22 cellular contexts compared by ENCODE assay signal in the genomic region with DNA sequence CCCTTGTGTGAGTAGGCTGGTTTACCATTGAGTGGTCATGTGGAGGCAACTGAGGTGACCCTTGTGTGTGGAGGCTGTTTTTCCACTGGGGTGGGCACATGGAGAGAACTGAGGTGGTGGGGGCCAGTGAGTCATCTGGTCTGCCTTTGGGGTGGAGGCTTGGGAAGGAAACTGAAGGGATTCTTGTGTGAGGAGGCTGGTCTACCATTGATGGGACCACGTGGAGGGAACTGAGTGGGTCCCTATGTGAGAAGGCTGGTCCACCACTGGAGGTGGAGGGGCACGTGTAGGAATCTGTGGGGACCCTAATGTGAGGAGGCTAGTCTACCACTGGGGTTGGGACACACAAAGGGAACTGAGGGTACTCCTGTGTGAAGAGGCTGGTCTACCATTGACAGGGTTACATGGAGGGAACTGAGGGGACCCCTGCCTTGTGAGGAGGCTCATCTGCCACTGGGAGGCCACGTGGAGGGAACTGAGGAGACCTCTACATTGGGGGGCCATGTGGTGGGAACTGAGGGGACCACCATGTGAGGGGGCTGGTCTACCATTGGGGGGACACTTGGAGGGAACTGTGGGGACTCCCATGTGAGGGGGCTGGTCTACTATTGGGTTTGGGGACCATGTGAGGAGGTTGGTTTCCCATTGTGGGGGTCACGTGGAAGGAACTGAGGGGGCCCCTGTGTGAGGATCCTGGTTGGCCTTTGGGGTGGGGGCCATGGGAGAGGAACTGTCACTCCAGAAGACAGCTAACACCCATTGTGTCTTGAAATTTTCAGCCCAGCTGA.
A peak's percentile ranks its signal among the peaks of the same experiment; 100 is the strongest.
DNase-seq lines count a peak whose midpoint lies in the region; ATAC-seq and TF ChIP-seq lines count a peak whose summit lies in the region.
"Had no signal": no experiment of that assay in that cellular context is flagged by ENCODE, and none has a peak within 500 bp of the region (broad histone marks: within the 10 kb centered on the region; RNA-seq: fewer than 3 reads in every experiment).

No MANE protein-coding gene starts in this region.

- no peaks in the 10 kb centered on the region for H3K4me1 Mint-ChIP-seq in activated naive CD8-positive, alpha-beta T cell treated with anti-CD3 and anti-CD28 coated beads, Interleukin-2, amount 10 ng/mL, durations not matched to agents 7 days and 5 days
- H3K4me1 Mint-ChIP-seq in activated naive CD8-positive, alpha-beta T cell treated with anti-CD3 and anti-CD28 coated beads, Interleukin-2, amount 50 U/mL, for 24 hours, result no peaks in the 10 kb centered on the region
- no peaks in the 10 kb centered on the region for H3K4me1 Mint-ChIP-seq in neural progenitor cell
- H3K4me1 Mint-ChIP-seq: activated naive CD4-positive, alpha-beta T cell treated with anti-CD3 and anti-CD28 coated beads, Interleukin-2, amount 50 U/mL, for 24 hours; brain; naive thymus-derived CD8-positive, alpha-beta T cell had no signal

- POLR2A ChIA-PET in activated naive CD8-positive, alpha-beta T cell treated with anti-CD3 and anti-CD28 coated beads, Interleukin-2, amount 10 ng/mL, durations not matched to agents 7 days and 5 days (lab: Charles Lee), result no interaction called here

- H3K27ac ChIP-seq in colonic mucosa (no peak overlapping the region), neural progenitor cell (no peak overlapping the region), gastroesophageal sphincter (no peak overlapping the region)
- H3K27ac ChIP-seq: prostate gland had no signal

- H3K36me3 ChIP-seq in colonic mucosa (no peaks in the 10 kb centered on the region), neural progenitor cell (no peaks in the 10 kb centered on the region), gastroesophageal sphincter (no peaks in the 10 kb centered on the region)
- H3K36me3 ChIP-seq: MG63, prostate gland had no signal

- H3F3A ChIP-seq in neural progenitor cell (ENCODE audit: low read depth), result no peaks in the 10 kb centered on the region

- no peak for ATAC-seq in activated naive CD8-positive, alpha-beta T cell treated with anti-CD3 and anti-CD28 coated beads, Interleukin-2, amount 10 ng/mL, durations not matched to agents 7 days and 5 days (ENCODE audit: low read depth)
- no peak for ATAC-seq in activated naive CD8-positive, alpha-beta T cell treated with anti-CD3 and anti-CD28 coated beads, Interleukin-2, amount 50 U/mL, for 24 hours
- ATAC-seq in gastroesophageal sphincter, result no peak
- no peak for ATAC-seq in GM19035 (IDR thresholded peaks at IDR 0.05; ENCODE audit: unreplicated experiment)
- ATAC-seq: naive thymus-derived CD8-positive, alpha-beta T cell had no signal

- TF ChIP-seq POLR2A in gastroesophageal sphincter (IDR thresholded peaks at IDR 0.05), result no peak

- no peak overlapping the region for H3K4me3 Mint-ChIP-seq in activated naive CD8-positive, alpha-beta T cell treated with anti-CD3 and anti-CD28 coated beads, Interleukin-2, amount 10 ng/mL, durations not matched to agents 7 days and 5 days
- H3K4me3 Mint-ChIP-seq in activated naive CD8-positive, alpha-beta T cell treated with anti-CD3 and anti-CD28 coated beads, Interleukin-2, amount 50 U/mL, for 24 hours, result no peak overlapping the region
- peak overlapping the region; percentile 27 for H3K4me3 Mint-ChIP-seq in neural progenitor cell
- H3K4me3 Mint-ChIP-seq: activated naive CD4-positive, alpha-beta T cell treated with anti-CD3 and anti-CD28 coated beads, Interleukin-2, amount 50 U/mL, for 24 hours; brain; CD4-positive, CD25-positive, alpha-beta regulatory T cell; naive thymus-derived CD8-positive, alpha-beta T cell had no signal

- H3K9ac ChIP-seq in colonic mucosa (ENCODE audit: low read depth in 2 of 2, low read length in 2 of 2) (no peak overlapping the region), neural progenitor cell (no peak overlapping the region)

- H3K4me3 ChIP-seq in colonic mucosa (no peak overlapping the region), neural progenitor cell (no peak overlapping the region), gastroesophageal sphincter (no peak overlapping the region)
- H3K4me3 ChIP-seq: MG63, prostate gland, smooth muscle cell had no signal

- TF ChIP-seq CTCF in colonic mucosa (IDR thresholded peaks at IDR 0.05) (no peak), neural progenitor cell (IDR thresholded peaks at IDR 0.05) (no peak), gastroesophageal sphincter (IDR thresholded peaks at IDR 0.05) (no peak)

- H3K36me3 Mint-ChIP-seq in activated naive CD8-positive, alpha-beta T cell treated with anti-CD3 and anti-CD28 coated beads, Interleukin-2, amount 10 ng/mL, durations not matched to agents 7 days and 5 days, result no peaks in the 10 kb centered on the region
- no peaks in the 10 kb centered on the region for H3K36me3 Mint-ChIP-seq in activated naive CD8-positive, alpha-beta T cell treated with anti-CD3 and anti-CD28 coated beads, Interleukin-2, amount 50 U/mL, for 24 hours (ENCODE audit: low read depth)
- H3K36me3 Mint-ChIP-seq in neural progenitor cell, result no peaks in the 10 kb centered on the region
- H3K36me3 Mint-ChIP-seq: activated naive CD4-positive, alpha-beta T cell treated with anti-CD3 and anti-CD28 coated beads, Interleukin-2, amount 50 U/mL, for 24 hours; CD4-positive, CD25-positive, alpha-beta regulatory T cell had no signal

- H2AFZ ChIP-seq in neural progenitor cell (replicated peaks), result no peak overlapping the region

- H3K27me3 ChIP-seq in colonic mucosa, result no peaks in the 10 kb centered on the region
- no peaks in the 10 kb centered on the region for H3K27me3 ChIP-seq in neural progenitor cell
- no peaks in the 10 kb centered on the region for H3K27me3 ChIP-seq in gastroesophageal sphincter
- H3K27me3 ChIP-seq: MG63 had no signal

- intact Hi-C loops in colonic mucosa (cut with DNase I), result no loop called here

- no peaks in the 10 kb centered on the region for H4K20me1 ChIP-seq in neural progenitor cell (ENCODE audit: low read depth)

- TF ChIP-seq EP300 in gastroesophageal sphincter (IDR thresholded peaks at IDR 0.05), result no peak

- no peak overlapping the region for H3K4me2 ChIP-seq in neural progenitor cell
- H3K4me2 ChIP-seq: smooth muscle cell had no signal

- no peak overlapping the region for H3K27ac Mint-ChIP-seq in activated naive CD8-positive, alpha-beta T cell treated with anti-CD3 and anti-CD28 coated beads, Interleukin-2, amount 10 ng/mL, durations not matched to agents 7 days and 5 days
- H3K27ac Mint-ChIP-seq in activated naive CD8-positive, alpha-beta T cell treated with anti-CD3 and anti-CD28 coated beads, Interleukin-2, amount 50 U/mL, for 24 hours, result no peak overlapping the region
- H3K27ac Mint-ChIP-seq in neural progenitor cell, result peak overlapping the region; percentile 38
- H3K27ac Mint-ChIP-seq: activated naive CD4-positive, alpha-beta T cell treated with anti-CD3 and anti-CD28 coated beads, Interleukin-2, amount 50 U/mL, for 24 hours; CD4-positive, CD25-positive, alpha-beta regulatory T cell; naive thymus-derived CD8-positive, alpha-beta T cell had no signal

- no peaks in the 10 kb centered on the region for H3K79me2 ChIP-seq in neural progenitor cell (ENCODE audit: low read depth)

- peaks cover 25% of the 10 kb centered on the region for H3K9me3 Mint-ChIP-seq in activated naive CD8-positive, alpha-beta T cell treated with anti-CD3 and anti-CD28 coated beads, Interleukin-2, amount 10 ng/mL, durations not matched to agents 7 days and 5 days
- peaks cover 22% of the 10 kb centered on the region for H3K9me3 Mint-ChIP-seq in activated naive CD8-positive, alpha-beta T cell treated with anti-CD3 and anti-CD28 coated beads, Interleukin-2, amount 50 U/mL, for 24 hours
- peaks cover 33% of the 10 kb centered on the region for H3K9me3 Mint-ChIP-seq in neural progenitor cell

- peak; percentile 10 for DNase-seq in activated naive CD8-positive, alpha-beta T cell treated with anti-CD3 and anti-CD28 coated beads, Interleukin-2, amount 10 ng/mL, durations not matched to agents 7 days and 5 days
- DNase-seq in activated naive CD8-positive, alpha-beta T cell treated with anti-CD3 and anti-CD28 coated beads, Interleukin-2, amount 50 U/mL, for 24 hours, result no peak
- peak; percentile 10 for DNase-seq in colonic mucosa
- no peak for DNase-seq in neural progenitor cell (ENCODE audit: low spot score)
- DNase-seq in NOMO-1 treated with dmso at 0.1 percent for 144 hours (lab: John Stamatoyannopoulos, UW; ENCODE audit: unreplicated experiment), result no peak
- DNase-seq in NCI-H187 treated with DMSO at 0.1 percent for 48 hours (lab: John Stamatoyannopoulos, UW), result no peak
- DNase-seq: CD4-positive, CD25-positive, alpha-beta regulatory T cell; mesendoderm; MG63; NCI-H146; NCI-H2171 treated with DMSO at 0.1 percent for 48 hours; OCI-M1; SHP77 treated with DMSO at 0.1 percent for 48 hours; stimulated activated CD4-positive, alpha-beta T cell treated with anti-CD3 and anti-CD28 coated beads, Interleukin-4, amount 100 ng/mL, for 24 hours; T-helper 1 cell had no signal

- 50 to 93% methylated on average over 1 to 2 of the region's 4 CpGs for WGBS in gastroesophageal sphincter (ENCODE audit: low coverage in 1 of 2), 2 donors

- H3K27me3 Mint-ChIP-seq in activated naive CD8-positive, alpha-beta T cell treated with anti-CD3 and anti-CD28 coated beads, Interleukin-2, amount 10 ng/mL, durations not matched to agents 7 days and 5 days, result no peaks in the 10 kb centered on the region
- H3K27me3 Mint-ChIP-seq in activated naive CD8-positive, alpha-beta T cell treated with anti-CD3 and anti-CD28 coated beads, Interleukin-2, amount 50 U/mL, for 24 hours, result peaks cover 5% of the 10 kb centered on the region
- peaks cover 22% of the 10 kb centered on the region for H3K27me3 Mint-ChIP-seq in neural progenitor cell (ENCODE audit: insufficient read depth, low read depth)
- H3K27me3 Mint-ChIP-seq: CD4-positive, CD25-positive, alpha-beta regulatory T cell had no signal

- H3K9me3 ChIP-seq in colonic mucosa, result no peaks in the 10 kb centered on the region
- no peaks in the 10 kb centered on the region for H3K9me3 ChIP-seq in neural progenitor cell (ENCODE audit: low read depth)
- peaks cover 0 to 43% (median 0%) of the 10 kb centered on the region in 3 donors for H3K9me3 ChIP-seq in gastroesophageal sphincter
- H3K9me3 ChIP-seq: MG63, prostate gland had no signal

- H3K4me1 ChIP-seq in colonic mucosa (no peaks in the 10 kb centered on the region), neural progenitor cell (no peaks in the 10 kb centered on the region), gastroesophageal sphincter (no peaks in the 10 kb centered on the region)
- H3K4me1 ChIP-seq: prostate gland had no signal

Comparison
In these comparisons a context has a peak if more than half of its experiments do, and no peak if none do; other contexts are left out.
1. DNase-seq: peak in activated naive CD8-positive, alpha-beta T cell treated with anti-CD3 and anti-CD28 coated beads, Interleukin-2, amount 10 ng/mL, durations not matched to agents 7 days and 5 days (single experiment) and colonic mucosa (single experiment); none in activated naive CD8-positive, alpha-beta T cell treated with anti-CD3 and anti-CD28 coated beads, Interleukin-2, amount 50 U/mL, for 24 hours (single experiment), neural progenitor cell (single experiment), NOMO-1 treated with dmso at 0.1 percent for 144 hours (single experiment) and NCI-H187 treated with DMSO at 0.1 percent for 48 hours (single experiment).